ENCODE assay signal across 14 cellular contexts in the genomic region with DNA sequence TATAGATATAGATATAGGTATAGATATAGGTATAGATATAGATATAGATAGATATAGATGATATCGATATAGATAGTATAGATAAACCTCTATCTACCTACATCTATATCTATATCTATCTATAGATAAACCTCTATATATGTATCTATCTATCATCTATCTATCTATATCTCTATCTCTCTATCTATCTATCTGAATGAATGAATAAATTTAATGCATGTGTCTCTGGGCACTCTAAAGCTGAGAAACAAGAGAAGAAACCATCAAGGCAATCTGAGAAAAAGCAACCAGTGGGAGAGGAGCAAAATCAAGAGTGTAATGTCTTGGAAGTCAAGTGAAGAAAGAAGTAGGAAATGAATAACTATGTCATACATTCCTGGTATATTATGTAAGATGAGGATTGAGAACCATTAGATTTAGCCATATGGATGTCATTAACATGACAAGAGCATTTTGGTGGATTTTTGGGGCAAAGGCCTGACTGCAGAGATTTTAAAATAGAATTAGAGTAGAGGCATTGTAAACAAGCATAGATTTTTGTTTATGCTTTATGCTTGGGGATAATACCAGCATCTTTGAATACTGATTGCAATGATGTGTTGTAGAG.
"Had no signal": no experiment of that assay in that cellular context is flagged by ENCODE, and none has a peak within 500 bp of the region (broad histone marks: within the 10 kb centered on the region; RNA-seq: fewer than 3 reads in every experiment).

No MANE protein-coding gene starts in this region.

- DNase-seq: activated CD4-positive, alpha-beta T cell treated with anti-CD3 and anti-CD28 coated beads, Interleukin-2, amount 50 U/mL, for 1 hour; activated CD4-positive, CD25-positive, alpha-beta regulatory T cell; activated CD8-positive, alpha-beta memory T cell treated with anti-CD3 and anti-CD28 coated beads for 24 hours; activated naive CD8-positive, alpha-beta T cell treated with anti-CD3 and anti-CD28 coated beads, Interleukin-2, amount 10 ng/mL, durations not matched to agents 7 days and 5 days; aorta; dorsolateral prefrontal cortex; foreskin melanocyte; head of caudate nucleus; mesendoderm; natural killer cell; stimulated activated CD4-positive, alpha-beta T cell treated with anti-CD3 and anti-CD28 coated beads, Interleukin-12 subunit alpha, Interleukin-12 subunit beta, amount 100 ng/mL, for 4 hours had no signal

- H3K27me3 ChIP-seq: breast epithelium, dorsolateral prefrontal cortex had no signal

- H3K4me3 ChIP-seq: breast epithelium, dorsolateral prefrontal cortex, thoracic aorta had no signal

- H3K27ac ChIP-seq: breast epithelium, dorsolateral prefrontal cortex, thoracic aorta had no signal

- ATAC-seq: natural killer cell; stimulated activated effector memory CD8-positive, alpha-beta T cell treated with anti-CD3 and anti-CD28 coated beads, Interleukin-12 subunit alpha, Interleukin-12 subunit beta, amount 100 ng/mL, for 72 hours had no signal

- H3K36me3 ChIP-seq: breast epithelium, thoracic aorta had no signal

- H3K4me1 ChIP-seq: breast epithelium had no signal

- H3K9me3 ChIP-seq: breast epithelium, thoracic aorta had no signal
